Comparison of ENCODE assay signal across 11 cellular contexts in genomic region chr13:42740753-42741152, GRCh38. TPM values are rescaled to one million over a fixed set of nuclear protein-coding genes. Genes with fewer than 3 reads are reported as not detected.
DNase-seq lines count a peak whose midpoint lies in the region; ATAC-seq and TF ChIP-seq lines count a peak whose summit lies in the region.
"Had no signal": no experiment of that assay in that cellular context is flagged by ENCODE, and none has a peak within 500 bp of the region (broad histone marks: within the 10 kb centered on the region; RNA-seq: fewer than 3 reads in every experiment).

No MANE protein-coding gene starts in this region.

- H4K20me1 ChIP-seq in DND-41 (ENCODE audit: insufficient read depth, low read length) (no peaks in the 10 kb centered on the region), Loucy (ENCODE audit: insufficient read depth, low read length, poor library complexity, severe bottlenecking) (no peaks in the 10 kb centered on the region), MM.1S (ENCODE audit: insufficient read depth, low read length) (no peaks in the 10 kb centered on the region)

- H3K27ac ChIP-seq in DND-41 (ENCODE audit: low read length), result no peak overlapping the region
- H3K27ac ChIP-seq in body of pancreas, result no peak overlapping the region
- H3K27ac ChIP-seq in MM.1S (ENCODE audit: low read length), result no peak overlapping the region
- H3K27ac ChIP-seq in gastroesophageal sphincter, result no peak overlapping the region

- H3K4me2 ChIP-seq in DND-41 (ENCODE audit: insufficient read depth, low read length), result no peak overlapping the region
- H3K4me2 ChIP-seq in Loucy (ENCODE audit: low read depth, low read length, poor library complexity, severe bottlenecking), result peak overlapping the region; percentile 2
- H3K4me2 ChIP-seq in MM.1S (ENCODE audit: low read depth, low read length), result no peak overlapping the region

- no peak overlapping the region for H2AFZ ChIP-seq in DND-41 (ENCODE audit: low read depth, low read length)
- H2AFZ ChIP-seq in Loucy (ENCODE audit: low read length), result peak overlapping the region; percentile 73
- H2AFZ ChIP-seq in MM.1S (ENCODE audit: low read length), result no peak overlapping the region

- H3K27me3 ChIP-seq in DND-41 (ENCODE audit: insufficient read depth, low read length, poor library complexity), result no peaks in the 10 kb centered on the region
- no peaks in the 10 kb centered on the region for H3K27me3 ChIP-seq in Loucy (ENCODE audit: insufficient read depth, low read length, poor library complexity, severe bottlenecking)
- H3K27me3 ChIP-seq in body of pancreas, result no peaks in the 10 kb centered on the region
- no peaks in the 10 kb centered on the region for H3K27me3 ChIP-seq in MM.1S (replicated peaks; ENCODE audit: insufficient read depth, low read length)
- H3K27me3 ChIP-seq in gastroesophageal sphincter, result no peaks in the 10 kb centered on the region

- no peaks in the 10 kb centered on the region for H3K4me1 ChIP-seq in DND-41 (ENCODE audit: insufficient read depth, low read length)
- peaks cover 7% of the 10 kb centered on the region for H3K4me1 ChIP-seq in Loucy (ENCODE audit: insufficient read depth, low read length, poor library complexity, severe bottlenecking)
- H3K4me1 ChIP-seq in body of pancreas, result peaks cover 5% of the 10 kb centered on the region
- no peaks in the 10 kb centered on the region for H3K4me1 ChIP-seq in mucosa of descending colon (ENCODE audit: low read depth)
- H3K4me1 ChIP-seq in MM.1S (ENCODE audit: low read length), result no peaks in the 10 kb centered on the region
- no peaks in the 10 kb centered on the region for H3K4me1 ChIP-seq in gastroesophageal sphincter

- intact Hi-C loops in body of pancreas (cut with DNase I) (no loop called here), mucosa of descending colon (cut with DNase I, micrococcal nuclease) (no loop called here)

- H3K4me3 ChIP-seq in DND-41 (ENCODE audit: low read depth in 1 of 2, low read length in 2 of 2), result no peak overlapping the region
- no peak overlapping the region for H3K4me3 ChIP-seq in Loucy (ENCODE audit: low read length, poor library complexity, severe bottlenecking)
- no peak overlapping the region for H3K4me3 ChIP-seq in body of pancreas
- no peak overlapping the region for H3K4me3 ChIP-seq in mucosa of descending colon
- H3K4me3 ChIP-seq in MM.1S (ENCODE audit: low read length), result no peak overlapping the region
- H3K4me3 ChIP-seq in gastroesophageal sphincter, result no peak overlapping the region

- H3K9me3 ChIP-seq in DND-41 (ENCODE audit: insufficient read depth, low read length, severe bottlenecking), result no peaks in the 10 kb centered on the region
- no peaks in the 10 kb centered on the region for H3K9me3 ChIP-seq in Loucy (ENCODE audit: insufficient read depth, low read depth, low read length)
- H3K9me3 ChIP-seq in body of pancreas, result no peaks in the 10 kb centered on the region
- no peaks in the 10 kb centered on the region for H3K9me3 ChIP-seq in mucosa of descending colon
- no peaks in the 10 kb centered on the region for H3K9me3 ChIP-seq in MM.1S (replicated peaks; ENCODE audit: insufficient read depth, low read length)
- no peaks in the 10 kb centered on the region for H3K9me3 ChIP-seq in gastroesophageal sphincter

- ATAC-seq in DND-41 (ENCODE audit: insufficient read depth, low read depth) (no peak), body of pancreas (no peak), mucosa of descending colon (peak; percentile 46), HG03520 (IDR thresholded peaks at IDR 0.05; ENCODE audit: unreplicated experiment) (no peak), gastroesophageal sphincter (no peak)

- H3K36me3 ChIP-seq in DND-41 (ENCODE audit: insufficient read depth, low read length) (no peaks in the 10 kb centered on the region), Loucy (ENCODE audit: insufficient read depth, low read length) (no peaks in the 10 kb centered on the region), body of pancreas (replicated peaks in 1 of 2; ENCODE audit: insufficient read depth in 1 of 2, low read depth in 2 of 2) (no peaks in the 10 kb centered on the region), mucosa of descending colon (ENCODE audit: low read depth) (no peaks in the 10 kb centered on the region), MM.1S (replicated peaks; ENCODE audit: insufficient read depth, low read length) (no peaks in the 10 kb centered on the region), gastroesophageal sphincter (no peaks in the 10 kb centered on the region)

- H3K79me2 ChIP-seq in DND-41 (ENCODE audit: insufficient read depth, low read length) (no peaks in the 10 kb centered on the region), Loucy (ENCODE audit: insufficient read depth, low read length) (no peaks in the 10 kb centered on the region), MM.1S (ENCODE audit: low read length) (no peaks in the 10 kb centered on the region)

- TF ChIP-seq CTCF in DND-41 (IDR thresholded peaks at IDR 0.05; ENCODE audit: borderline replicate concordance, extremely low read depth, low read length, poor library complexity, severe bottlenecking), result no peak
- TF ChIP-seq CTCF in Loucy (conservative IDR thresholded peaks at IDR 0.05; ENCODE audit: low read length), result no peak
- no peak for TF ChIP-seq CTCF in body of pancreas (IDR thresholded peaks at IDR 0.05)
- no peak for TF ChIP-seq CTCF in mucosa of descending colon (IDR thresholded peaks at IDR 0.05)
- TF ChIP-seq CTCF in MM.1S (IDR thresholded peaks at IDR 0.05; ENCODE audit: low read length), result no peak
- no peak for TF ChIP-seq CTCF in gastroesophageal sphincter (IDR thresholded peaks at IDR 0.05)

- TF ChIP-seq EP300 in gastroesophageal sphincter (IDR thresholded peaks at IDR 0.05), result no peak

- no peaks in the 10 kb centered on the region for H3F3A ChIP-seq in Loucy (ENCODE audit: low read depth)
- H3F3A ChIP-seq in MM.1S (ENCODE audit: insufficient read depth, low read length), result no peaks in the 10 kb centered on the region

- WGBS in body of pancreas, 2 donors, result 17 to 47% methylated on average over 1 of the region's 1 CpG
- WGBS in gastroesophageal sphincter (ENCODE audit: low coverage in 1 of 2), 2 donors, result 14 to 33% methylated on average over 1 of the region's 1 CpG

- no peak overlapping the region for H3K9ac ChIP-seq in DND-41 (ENCODE audit: low read depth, low read length)
- H3K9ac ChIP-seq in Loucy (ENCODE audit: low read depth, low read length, poor library complexity, severe bottlenecking), result no peak overlapping the region
- no peak overlapping the region for H3K9ac ChIP-seq in MM.1S (ENCODE audit: low read length)

- DNase-seq in DND-41 (peak; percentile 6), body of pancreas (peak; percentile 52 to 70 (median 66)), mucosa of descending colon (peak; percentile 54 to 71 (median 62)), MM.1S (no peak), AG20443 (ENCODE audit: low spot score) (no peak)
- DNase-seq: activated gamma-delta T cell; effector CD8-positive, alpha-beta T cell; NCI-H1436 treated with DMSO at 0.1 percent for 48 hours had no signal

- H3K9me2 ChIP-seq in Loucy (replicated peaks; ENCODE audit: low read depth, low read length) (no peaks in the 10 kb centered on the region), MM.1S (replicated peaks; ENCODE audit: insufficient read depth, low read length) (no peaks in the 10 kb centered on the region)

- TF ChIP-seq POLR2A in body of pancreas (IDR thresholded peaks at IDR 0.05), result no peak
- no peak for TF ChIP-seq POLR2A in gastroesophageal sphincter (IDR thresholded peaks at IDR 0.05)

RNA-seq across cellular contexts. Expression of gene FAM216B, which starts 40.6 kb away (rescaled TPM):
- total RNA-seq in body of pancreas (under 1 TPM in 1 of 2 donors, not detected in 1; under 0.01 TPM), mucosa of descending colon (under 1 TPM in 2 of 3 donors, not detected in 1; 0.09 to 0.13 TPM), gastroesophageal sphincter (not detected)

Comparison
In these comparisons a context has a peak if more than half of its experiments do, and no peak if none do; other contexts are left out.
1. DNase-seq: peak in DND-41 (single experiment), body of pancreas (4 of 4) and mucosa of descending colon (3 of 3); none in MM.1S (single experiment) and AG20443 (single experiment).